12 cellular contexts compared by ENCODE assay signal in genomic region chr7:98217623-98218582, GRCh38. TPM values are rescaled to one million over a fixed set of nuclear protein-coding genes. Genes with fewer than 3 reads are reported as not detected.
DNase-seq lines count a peak whose midpoint lies in the region; ATAC-seq, FAIRE-seq and TF ChIP-seq lines count a peak whose summit lies in the region.
"Had no signal": no experiment of that assay in that cellular context is flagged by ENCODE, and none has a peak within 500 bp of the region (broad histone marks: within the 10 kb centered on the region; RNA-seq: fewer than 3 reads in every experiment).

No MANE protein-coding gene starts in this region.

- H3K4me3 ChIP-seq in RWPE2 (ENCODE audit: severe bottlenecking): no peak overlapping the region
- H3K4me3 ChIP-seq in spleen: no peak overlapping the region
- H3K4me3 ChIP-seq: adrenal gland, Peyer's patch had no signal

- intact Hi-C loops in spleen (cut with DNase I; ENCODE audit: low total_unique reads): no loop called here

- DNase-seq in NCI-H1092 treated with DMSO at 0.1 percent for 48 hours (lab: John Stamatoyannopoulos, UW) (peak; percentile 29), NCI-H1092 (lab: John Stamatoyannopoulos, UW) (no peak), RWPE2 (ENCODE audit: low spot score) (peak; percentile 54), globus pallidus (ENCODE audit: low spot score) (peak; percentile 87), spleen (peak; percentile 78), foreskin keratinocyte (no peak), urothelium cell line (ENCODE audit: low spot score) (no peak)

- no peak for FAIRE-seq in urothelium cell line (lab: Jason Lieb, UNC)
- FAIRE-seq: A204.1, GM18507 had no signal

- no peak overlapping the region for H3K27ac ChIP-seq in RWPE2 (ENCODE audit: poor library complexity, severe bottlenecking)
- H3K27ac ChIP-seq in spleen: peak overlapping the region in 2 of 8 donors; percentile 16 to 35
- H3K27ac ChIP-seq in foreskin keratinocyte: no peak overlapping the region
- H3K27ac ChIP-seq: adrenal gland, Peyer's patch had no signal

- TF ChIP-seq POLR2A in spleen (IDR thresholded peaks at IDR 0.05): no peak

- WGBS in spleen, 5 donors: 50 to 69% (median 65%) methylated on average over 19 to 41 of the region's 41 CpGs

- no peaks in the 10 kb centered on the region for H3K9me3 ChIP-seq in RWPE2 (ENCODE audit: severe bottlenecking)
- H3K9me3 ChIP-seq in spleen: no peaks in the 10 kb centered on the region
- H3K9me3 ChIP-seq: adrenal gland, Peyer's patch had no signal

- H3K27me3 ChIP-seq in RWPE2 (ENCODE audit: insufficient read depth, poor library complexity, severe bottlenecking): no peaks in the 10 kb centered on the region
- peaks cover 0 to 12% (median under 1%) of the 10 kb centered on the region in 7 donors for H3K27me3 ChIP-seq in spleen (replicated peaks in 1 of 7)
- no peaks in the 10 kb centered on the region for H3K27me3 ChIP-seq in foreskin keratinocyte
- H3K27me3 ChIP-seq: adrenal gland, Peyer's patch had no signal

- no peaks in the 10 kb centered on the region for H3K4me1 ChIP-seq in RWPE2 (ENCODE audit: insufficient read depth, poor library complexity, severe bottlenecking)
- H3K4me1 ChIP-seq in spleen: peaks cover 0 to 44% (median 21%) of the 10 kb centered on the region in 6 donors
- no peaks in the 10 kb centered on the region for H3K4me1 ChIP-seq in foreskin keratinocyte
- H3K4me1 ChIP-seq: adrenal gland had no signal

- H3K36me3 ChIP-seq in RWPE2 (ENCODE audit: low read depth) (no peaks in the 10 kb centered on the region), spleen (peaks cover 0 to 76% (median 40%) of the 10 kb centered on the region in 6 donors)

- no peak for ATAC-seq in RWPE2 (ENCODE audit: low read depth)
- no peak for ATAC-seq in foreskin keratinocyte
- no peak for ATAC-seq in HG03521 (IDR thresholded peaks at IDR 0.05; ENCODE audit: unreplicated experiment)

- TF ChIP-seq CTCF in RWPE2 (IDR thresholded peaks at IDR 0.05; ENCODE audit: poor library complexity, severe bottlenecking): no peak
- TF ChIP-seq CTCF in spleen (IDR thresholded peaks at IDR 0.05 in 8 of 11, conservative IDR thresholded peaks at IDR 0.05 in 3 of 11): no peak
- TF ChIP-seq CTCF in foreskin keratinocyte (conservative IDR thresholded peaks at IDR 0.05): no peak

RNA-seq across cellular contexts. Expression of gene BHLHA15, which starts 6.7 kb away (rescaled TPM):
- total RNA-seq in spleen: 10 to 100 TPM in 3 of 7 donors, 1 to 10 TPM in 4; 3.1 to 40.7 (median 9.3) TPM
- under 1 TPM in 2 of 3 donors, not detected in 1; 0.11 to 0.61 TPM for polyA plus RNA-seq in spleen
- 0.25 and 0.34 TPM in 2 replicates for total RNA-seq in foreskin keratinocyte
- 0.15 TPM in 1 of 2 replicates, not detected in the other for polyA plus RNA-seq in foreskin keratinocyte

RNA-seq across cellular contexts. Expression of gene TECPR1, which starts 34.1 kb away (rescaled TPM):
- total RNA-seq in spleen (10 to 100 TPM; 19.0 to 86.4 (median 46.1) TPM), foreskin keratinocyte (6.0 and 8.1 TPM in 2 replicates)
- polyA plus RNA-seq in spleen (10 to 100 TPM in 2 of 3 donors, 1 to 10 TPM in 1; 8.4 to 26.1 (median 14.3) TPM), foreskin keratinocyte (2.6 and 3.0 TPM in 2 replicates)

Comparison
In these comparisons a context has a peak if more than half of its experiments do, and no peak if none do; other contexts are left out.
1. DNase-seq: peak in NCI-H1092 treated with DMSO at 0.1 percent for 48 hours (single experiment), RWPE2 (single experiment), globus pallidus (single experiment) and spleen (single experiment); none in NCI-H1092 (single experiment), foreskin keratinocyte (0 of 2) and urothelium cell line (single experiment).